ENCODE assay signal across 16 cellular contexts in the genomic region with DNA sequence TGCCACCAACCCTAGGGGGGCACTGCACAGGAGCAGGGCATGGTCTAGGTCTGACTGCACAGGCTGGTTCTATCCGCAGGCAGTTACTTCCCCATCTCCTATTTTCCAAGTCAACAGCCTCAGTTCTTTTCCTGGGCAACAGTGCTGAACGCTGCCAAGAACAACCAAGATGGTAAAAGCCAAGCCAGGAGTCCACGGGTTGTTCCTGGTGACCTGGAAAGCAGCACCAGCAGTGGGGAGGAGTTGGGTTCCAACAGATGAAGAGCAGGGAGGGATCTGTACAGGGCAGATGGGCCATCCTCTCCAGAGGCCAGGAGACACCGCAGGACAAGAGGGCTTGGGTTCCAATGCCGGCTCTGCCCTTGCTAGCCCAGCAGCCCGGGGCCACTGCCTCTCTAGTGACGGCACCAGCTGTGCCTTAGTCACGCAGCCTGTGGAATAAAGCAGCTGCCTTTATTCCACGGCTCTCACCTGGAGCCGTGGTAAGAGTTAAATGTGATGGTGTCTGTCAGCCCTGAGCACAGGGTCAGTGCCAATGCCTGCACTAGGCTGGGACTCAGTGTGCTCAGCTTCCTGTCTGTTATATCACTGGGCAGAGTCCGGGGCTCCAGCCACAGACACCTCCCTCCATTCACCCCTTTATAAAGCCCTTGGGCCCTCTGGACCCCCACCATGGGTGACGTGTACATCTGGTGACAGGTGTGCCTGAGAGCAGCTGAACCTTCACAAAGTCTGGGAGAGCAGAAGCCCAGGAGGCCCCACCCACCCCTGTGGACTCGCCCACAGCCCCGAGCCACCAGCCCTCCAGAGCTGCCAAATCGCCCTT. TPM values are rescaled to one million over a fixed set of nuclear protein-coding genes. Genes with fewer than 3 reads are reported as not detected.
DNase-seq lines count a peak whose midpoint lies in the region; ATAC-seq, FAIRE-seq and TF ChIP-seq lines count a peak whose summit lies in the region.
"Had no signal": no experiment of that assay in that cellular context is flagged by ENCODE, and none has a peak within 500 bp of the region (broad histone marks: within the 10 kb centered on the region; RNA-seq: fewer than 3 reads in every experiment).

No MANE protein-coding gene starts in this region.

- H3K4me1 Mint-ChIP-seq in activated CD4-positive, alpha-beta T cell treated with anti-CD3 and anti-CD28 coated beads, Interleukin-2, amount 10 ng/mL, durations not matched to agents 24 days and 14 days = peaks cover 23% of the 10 kb centered on the region
- peaks cover 34 to 40% of the 10 kb centered on the region in 2 donors for H3K4me1 Mint-ChIP-seq in natural killer cell

- TF ChIP-seq RAD21 in GM12878 (IDR thresholded peaks at IDR 0.05; ENCODE audit: insufficient read depth, low read depth, low read length) = no peak

- H3K4me3 Mint-ChIP-seq in activated CD4-positive, alpha-beta T cell treated with anti-CD3 and anti-CD28 coated beads, Interleukin-2, amount 10 ng/mL, durations not matched to agents 24 days and 14 days = no peak overlapping the region
- no peak overlapping the region for H3K4me3 Mint-ChIP-seq in natural killer cell
- H3K4me3 Mint-ChIP-seq: activated CD4-positive, alpha-beta memory T cell treated with anti-CD3 and anti-CD28 coated beads, Interleukin-2, amount 10 ng/mL, durations not matched to agents 7 days and 5 days had no signal

- no peak for TF ChIP-seq EP300 in GM12878 (IDR thresholded peaks at IDR 0.05; ENCODE audit: borderline replicate concordance in 1 of 2, control insufficient read depth in 1 of 2, low read depth in 2 of 2, low read length in 2 of 2)

- no peaks in the 10 kb centered on the region for H3K27me3 ChIP-seq in GM12878 (replicated peaks in 1 of 2; ENCODE audit: control insufficient read depth in 2 of 2, insufficient read depth in 2 of 2, low read length in 1 of 2)
- no peaks in the 10 kb centered on the region for H3K27me3 ChIP-seq in tibial artery
- H3K27me3 ChIP-seq: transverse colon had no signal

- SMC1A ChIA-PET in GM12878 (lab: Charles Lee; ENCODE audit: uncharacterized antibody, unreplicated experiment) = no interaction called here

- BruUV-seq in GM12878 (replicated peaks; lab: Mats Ljungman, UMichigan) = no TSS peak

- TF ChIP-seq CTCF in GM12878 (IDR thresholded peaks at IDR 0.05 in 2 of 3, conservative IDR thresholded peaks at IDR 0.05 in 1 of 3; ENCODE audit: control insufficient read depth in 2 of 3, extremely low read depth in 1 of 3, insufficient read depth in 1 of 3, low read depth in 3 of 3, low read length in 3 of 3) = no peak
- no peak for TF ChIP-seq CTCF in natural killer cell (IDR thresholded peaks at IDR 0.05)
- TF ChIP-seq CTCF in tibial artery (IDR thresholded peaks at IDR 0.05) = no peak

- H3K4me3 ChIP-seq in GM12878 (no peak overlapping the region), tibial artery (no peak overlapping the region)
- H3K4me3 ChIP-seq: transverse colon had no signal

- H3K36me3 Mint-ChIP-seq in activated CD4-positive, alpha-beta T cell treated with anti-CD3 and anti-CD28 coated beads, Interleukin-2, amount 10 ng/mL, durations not matched to agents 24 days and 14 days (ENCODE audit: low read depth) = peaks cover 82% of the 10 kb centered on the region
- peaks cover 51% of the 10 kb centered on the region for H3K36me3 Mint-ChIP-seq in natural killer cell

- no peaks in the 10 kb centered on the region for H3K9me3 Mint-ChIP-seq in activated CD4-positive, alpha-beta T cell treated with anti-CD3 and anti-CD28 coated beads, Interleukin-2, amount 10 ng/mL, durations not matched to agents 24 days and 14 days
- peaks cover 2% of the 10 kb centered on the region in 2 donors for H3K9me3 Mint-ChIP-seq in natural killer cell
- H3K9me3 Mint-ChIP-seq: activated CD4-positive, alpha-beta memory T cell treated with anti-CD3 and anti-CD28 coated beads, Interleukin-2, amount 10 ng/mL, durations not matched to agents 7 days and 5 days had no signal

- in situ Hi-C loops in GM12878 (cut with MboI) = no loop called here

- no peak for FAIRE-seq in GM12878 (lab: Jason Lieb, UNC)
- FAIRE-seq: astrocyte had no signal

- no peaks in the 10 kb centered on the region for H3K79me2 ChIP-seq in GM12878 (ENCODE audit: control insufficient read depth, insufficient read depth, low read length)

- intact Hi-C loops in activated CD4-positive, alpha-beta T cell treated with anti-CD3 and anti-CD28 coated beads, Interleukin-2, amount 10 ng/mL, durations not matched to agents 24 days and 14 days (cut with micrococcal nuclease) = no loop called here
- intact Hi-C loops in GM12878 (cut with micrococcal nuclease; ENCODE audit: unreplicated experiment) (no loop called here), natural killer cell (cut with micrococcal nuclease) (no loop called here), tibial artery (cut with DNase I; ENCODE audit: low total_unique reads) (no loop called here)

- H3K9me3 ChIP-seq in GM12878 (replicated peaks; ENCODE audit: control insufficient read depth, insufficient read depth, low read length) (no peaks in the 10 kb centered on the region), tibial artery (no peaks in the 10 kb centered on the region)
- H3K9me3 ChIP-seq: transverse colon had no signal

- DNase-seq in activated CD4-positive, alpha-beta T cell treated with anti-CD3 and anti-CD28 coated beads, Interleukin-2, amount 10 ng/mL, durations not matched to agents 24 days and 14 days = no peak
- no peak for DNase-seq in activated CD4-positive, alpha-beta T cell treated with anti-CD3 and anti-CD28 coated beads for 1 hour
- no peak for DNase-seq in GM12878 (ENCODE audit: low read depth, low spot score)
- DNase-seq in natural killer cell = no peak
- no peak for DNase-seq in tibial artery
- DNase-seq in NCI-H82 (lab: John Stamatoyannopoulos, UW) = no peak
- DNase-seq in DMS79 (lab: John Stamatoyannopoulos, UW) = no peak
- DNase-seq: activated CD4-positive, alpha-beta memory T cell treated with anti-CD3 and anti-CD28 coated beads, Interleukin-2, amount 10 ng/mL, durations not matched to agents 7 days and 5 days; NCI-H2227 treated with DMSO at 0.1 percent for 48 hours; NK-92 treated with Interleukin-12 subunit alpha and Interleukin-12 subunit beta, amount 100 ng/mL, for 24 hours; RPMI8226; stimulated activated CD4-positive, alpha-beta T cell treated with anti-CD3 and anti-CD28 coated beads, Interleukin-4, amount 100 ng/mL, for 4 hours; transverse colon had no signal

- H3K27ac Mint-ChIP-seq in activated CD4-positive, alpha-beta T cell treated with anti-CD3 and anti-CD28 coated beads, Interleukin-2, amount 10 ng/mL, durations not matched to agents 24 days and 14 days = peak overlapping the region; percentile 74
- H3K27ac Mint-ChIP-seq in natural killer cell = peak overlapping the region; percentile 31 to 48

- TF ChIP-seq POLR2A in GM12878 (IDR thresholded peaks at IDR 0.05; ENCODE audit: low read depth, low read length) = 0 out of 2 replicates have a peak, but pooled peaks have one; percentile 21

- H4K20me1 ChIP-seq in GM12878 (ENCODE audit: control insufficient read depth, insufficient read depth) = no peaks in the 10 kb centered on the region

- no peaks in the 10 kb centered on the region for H3K27me3 Mint-ChIP-seq in activated CD4-positive, alpha-beta T cell treated with anti-CD3 and anti-CD28 coated beads, Interleukin-2, amount 10 ng/mL, durations not matched to agents 24 days and 14 days
- H3K27me3 Mint-ChIP-seq in natural killer cell (ENCODE audit: low read depth in 2 of 2) = no peaks in the 10 kb centered on the region
- H3K27me3 Mint-ChIP-seq: activated CD4-positive, alpha-beta memory T cell treated with anti-CD3 and anti-CD28 coated beads, Interleukin-2, amount 10 ng/mL, durations not matched to agents 7 days and 5 days had no signal

- POLR2A ChIA-PET in GM12878 (lab: Charles Lee) = no interaction called here

- CTCF ChIA-PET in GM12878 (lab: Yijun Ruan, JAX) = no interaction called here

- ATAC-seq in GM12878 (no peak), natural killer cell (no peak), HG03354 (IDR thresholded peaks at IDR 0.05; ENCODE audit: poor library complexity, severe bottlenecking, unreplicated experiment) (no peak)

- no peak overlapping the region for H3K9ac ChIP-seq in GM12878 (ENCODE audit: control insufficient read depth, insufficient read depth, low read length)

- H3K4me2 ChIP-seq in GM12878 (ENCODE audit: control insufficient read depth, insufficient read depth) = no peak overlapping the region

- no peak overlapping the region for H3K27ac ChIP-seq in GM12878 (ENCODE audit: control insufficient read depth, insufficient read depth)
- peak overlapping the region; percentile 18 to 46 for H3K27ac ChIP-seq in tibial artery
- H3K27ac ChIP-seq: C4-2B, transverse colon had no signal

- 94% methylated on average over 15 of the region's 15 CpGs for WGBS in GM12878 (ENCODE audit: insufficient coverage, insufficient replicate concordance, low lambda C conversion rate, missing lambda C conversion rate)

- RAD21 ChIA-PET in GM12878 (lab: Charles Lee; ENCODE audit: unreplicated experiment) = no interaction called here

- H3K4me1 ChIP-seq in GM12878 (ENCODE audit: control insufficient read depth, insufficient read depth, low read length) (no peaks in the 10 kb centered on the region), tibial artery (peaks cover 0 to 21% (median 10%) of the 10 kb centered on the region in 4 donors)
- H3K4me1 ChIP-seq: transverse colon had no signal

- H2AFZ ChIP-seq in GM12878 (ENCODE audit: control insufficient read depth, low read depth, low read length) = no peak overlapping the region

- H3K36me3 ChIP-seq in GM12878 (ENCODE audit: control insufficient read depth in 2 of 2, insufficient read depth in 2 of 2, low read length in 1 of 2) (peaks cover 26 to 45% of the 10 kb centered on the region in 2 experiments), tibial artery (peaks cover 53 to 100% (median 67%) of the 10 kb centered on the region in 3 donors)

RNA-seq across cellular contexts. Expression of a gene that starts 44.9 kb away (rescaled TPM):
- total RNA-seq in activated CD4-positive, alpha-beta T cell treated with anti-CD3 and anti-CD28 coated beads, Interleukin-2, amount 10 ng/mL, durations not matched to agents 24 days and 14 days = 55.6 and 56.2 TPM in 2 replicates
- total RNA-seq in GM12878 (2013; cell fraction: nucleolus; rRNA removed) = 164 and 178 TPM in 2 replicates
- total RNA-seq in GM12878 (2014; rRNA removed) (11.7 and 13.8 TPM in 2 replicates), GM12878 (2014; rRNA removed; fragmentation: Illumina TruSeq; extraction: Trizol) (13.0 and 13.5 TPM in 2 replicates), GM12878 (2021) (40.1 and 41.6 TPM in 2 replicates), natural killer cell (100 to 1,000 TPM; 127 to 149 (median 140) TPM)
- polyA plus RNA-seq in GM12878 (2011; ENCODE audit: low read depth) = 21.0 TPM
- polyA plus RNA-seq in GM12878 (2011; rRNA removed) (21.4 and 24.1 TPM in 2 replicates), GM12878 (2014; fragmentation: Illumina TruSeq; extraction: Trizol) (23.8 and 27.7 TPM in 2 replicates), GM12878 (2014; fragmentation: Nextera tagmentation; extraction: Ambion mirVana) (1 to 10 TPM; 4.5 to 5.9 TPM), GM12878 (2014; rRNA removed) (19.1 and 20.7 TPM in 2 replicates), GM12878 (2016; fragmentation: Nextera tagmentation; extraction: Ambion mirVana) (10 to 100 TPM; 13.4 to 14.3 TPM)
- polyA plus RNA-seq in GM12878 (2011; cell fraction: cytosol; rRNA removed) = 13.3 and 19.5 TPM in 2 replicates
- 75.8 and 83.5 TPM in 2 replicates for polyA plus RNA-seq in GM12878 (2011; cell fraction: nucleus; rRNA removed)
- 19.9 and 20.7 TPM in 2 replicates for polyA plus RNA-seq in GM12878 (2012)
- 27.6 and 60.3 TPM in 2 replicates for polyA minus RNA-seq in GM12878 (2011; rRNA and poly(A)+ RNA removed)
- polyA minus RNA-seq in GM12878 (2011; cell fraction: cytosol; rRNA and poly(A)+ RNA removed) = 13.4 and 13.9 TPM in 2 replicates
- 34.2 and 47.5 TPM in 2 replicates for polyA minus RNA-seq in GM12878 (2011; cell fraction: nucleus; rRNA and poly(A)+ RNA removed)

RNA-seq across cellular contexts. Expression of a gene that starts 52.0 kb away (rescaled TPM):
- total RNA-seq in activated CD4-positive, alpha-beta T cell treated with anti-CD3 and anti-CD28 coated beads, Interleukin-2, amount 10 ng/mL, durations not matched to agents 24 days and 14 days = 85.4 and 85.8 TPM in 2 replicates
- 114 and 115 TPM in 2 replicates for total RNA-seq in GM12878 (2013; cell fraction: nucleolus; rRNA removed)
- total RNA-seq in GM12878 (2014; rRNA removed) = 68.4 and 73.1 TPM in 2 replicates
- 89.0 and 92.8 TPM in 2 replicates for total RNA-seq in GM12878 (2014; rRNA removed; fragmentation: Illumina TruSeq; extraction: Trizol)
- total RNA-seq in GM12878 (2021) = 148 and 156 TPM in 2 replicates
- polyA plus RNA-seq in GM12878 (2011; ENCODE audit: low read depth) = 32.2 TPM
- 47.9 and 51.1 TPM in 2 replicates for polyA plus RNA-seq in GM12878 (2011; rRNA removed)
- polyA plus RNA-seq in GM12878 (2011; cell fraction: cytosol; rRNA removed) = 62.1 and 78.8 TPM in 2 replicates
- polyA plus RNA-seq in GM12878 (2011; cell fraction: nucleus; rRNA removed) = 34.2 and 47.9 TPM in 2 replicates
- polyA plus RNA-seq in GM12878 (2012) = 51.2 and 74.8 TPM in 2 replicates
- 105 and 106 TPM in 2 replicates for polyA plus RNA-seq in GM12878 (2014; fragmentation: Illumina TruSeq; extraction: Trizol)
- 1 to 10 TPM; 5.7 to 7.4 TPM for polyA plus RNA-seq in GM12878 (2014; fragmentation: Nextera tagmentation; extraction: Ambion mirVana)
- 82.8 and 92.7 TPM in 2 replicates for polyA plus RNA-seq in GM12878 (2014; rRNA removed)
- polyA plus RNA-seq in GM12878 (2016; fragmentation: Nextera tagmentation; extraction: Ambion mirVana) = 100 to 1,000 TPM in 1 of 2 experiments, 10 to 100 TPM in 1; 94.6 to 110 TPM
- 39.5 and 59.3 TPM in 2 replicates for polyA minus RNA-seq in GM12878 (2011; rRNA and poly(A)+ RNA removed)
- 40.0 and 49.7 TPM in 2 replicates for polyA minus RNA-seq in GM12878 (2011; cell fraction: cytosol; rRNA and poly(A)+ RNA removed)
- 20.6 and 44.3 TPM in 2 replicates for polyA minus RNA-seq in GM12878 (2011; cell fraction: nucleus; rRNA and poly(A)+ RNA removed)
- total RNA-seq in natural killer cell = 100 to 1,000 TPM; 104 to 118 (median 114) TPM
